In genomic region chr12:39365364-39366001, GRCh38 we compare ENCODE assay signal across 16 cellular contexts.
A peak's percentile ranks its signal among the peaks of the same experiment; 100 is the strongest.
DNase-seq lines count a peak whose midpoint lies in the region; ATAC-seq and TF ChIP-seq lines count a peak whose summit lies in the region.
"Had no signal": no experiment of that assay in that cellular context is flagged by ENCODE, and none has a peak within 500 bp of the region (broad histone marks: within the 10 kb centered on the region; RNA-seq: fewer than 3 reads in every experiment).

No MANE protein-coding gene starts in this region.

- intact Hi-C loops in left ventricle myocardium inferior (cut with micrococcal nuclease) = no loop called here
- intact Hi-C loops in thyroid gland (cut with DNase I) = no loop called here
- intact Hi-C loops in activated CD8-positive, alpha-beta T cell treated with anti-CD3 and anti-CD28 coated beads for 36 hours (cut with micrococcal nuclease) = no loop called here

- H3K27ac ChIP-seq in left ventricle myocardium inferior (replicated peaks) (no peak overlapping the region), right atrium auricular region (no peak overlapping the region), RWPE2 (ENCODE audit: poor library complexity, severe bottlenecking) (no peak overlapping the region), foreskin keratinocyte (no peak overlapping the region), thyroid gland (no peak overlapping the region), suprapubic skin (no peak overlapping the region)

- H3K27me3 ChIP-seq in left ventricle myocardium inferior (ENCODE audit: low read depth) (no peaks in the 10 kb centered on the region), right atrium auricular region (no peaks in the 10 kb centered on the region), RWPE2 (ENCODE audit: insufficient read depth, poor library complexity, severe bottlenecking) (no peaks in the 10 kb centered on the region), foreskin keratinocyte (no peaks in the 10 kb centered on the region), thyroid gland (no peaks in the 10 kb centered on the region), suprapubic skin (no peaks in the 10 kb centered on the region)

- H3K36me3 ChIP-seq in left ventricle myocardium inferior (peaks cover 33% of the 10 kb centered on the region), right atrium auricular region (peaks cover 14% of the 10 kb centered on the region), RWPE2 (ENCODE audit: low read depth) (peaks cover 28% of the 10 kb centered on the region), thyroid gland (no peaks in the 10 kb centered on the region), suprapubic skin (peaks cover 5% of the 10 kb centered on the region)

- CTCF ChIA-PET in activated CD8-positive, alpha-beta T cell treated with anti-CD3 and anti-CD28 coated beads for 36 hours (lab: Charles Lee) = interaction anchor here (1.5 to 1.6 kb wide), 2 partner anchors 78 to 625 kb away, joined by 4 read pairs; no protein-coding TSS in a partner anchor

- H3K27me3 Mint-ChIP-seq in activated CD8-positive, alpha-beta T cell treated with anti-CD3 and anti-CD28 coated beads for 36 hours = no peaks in the 10 kb centered on the region
- H3K27me3 Mint-ChIP-seq: T-helper 17 cell had no signal

- no peak for TF ChIP-seq EP300 in suprapubic skin (IDR thresholded peaks at IDR 0.05)

- no peak for ATAC-seq in RWPE2 (ENCODE audit: low read depth)
- ATAC-seq in foreskin keratinocyte = no peak
- no peak for ATAC-seq in activated CD8-positive, alpha-beta T cell treated with anti-CD3 and anti-CD28 coated beads for 36 hours
- ATAC-seq: T-helper 17 cell had no signal

- TF ChIP-seq CTCF in left ventricle myocardium inferior (IDR thresholded peaks at IDR 0.05; ENCODE audit: borderline replicate concordance) = peak; percentile 37
- TF ChIP-seq CTCF in right atrium auricular region (IDR thresholded peaks at IDR 0.05) = peak in 1 of 2 donors; percentile 44
- TF ChIP-seq CTCF in RWPE2 (IDR thresholded peaks at IDR 0.05; ENCODE audit: poor library complexity, severe bottlenecking) = peak; percentile 56
- peak; percentile 56 for TF ChIP-seq CTCF in foreskin keratinocyte (conservative IDR thresholded peaks at IDR 0.05)
- peak in 4 of 6 experiments; percentile 16 to 40 (median 24) for TF ChIP-seq CTCF in thyroid gland (IDR thresholded peaks at IDR 0.05)
- no peak for TF ChIP-seq CTCF in activated CD8-positive, alpha-beta T cell treated with anti-CD3 and anti-CD28 coated beads for 36 hours (IDR thresholded peaks at IDR 0.05)
- TF ChIP-seq CTCF in suprapubic skin (IDR thresholded peaks at IDR 0.05) = no peak

- H3K9me3 Mint-ChIP-seq in activated CD8-positive, alpha-beta T cell treated with anti-CD3 and anti-CD28 coated beads for 36 hours = no peaks in the 10 kb centered on the region

- no peak overlapping the region for H3K4me3 Mint-ChIP-seq in activated CD8-positive, alpha-beta T cell treated with anti-CD3 and anti-CD28 coated beads for 36 hours
- H3K4me3 Mint-ChIP-seq: T-helper 17 cell had no signal

- H3K4me3 ChIP-seq in left ventricle myocardium inferior = no peak overlapping the region
- no peak overlapping the region for H3K4me3 ChIP-seq in right atrium auricular region
- no peak overlapping the region for H3K4me3 ChIP-seq in RWPE2 (ENCODE audit: severe bottlenecking)
- H3K4me3 ChIP-seq in thyroid gland (replicated peaks in 1 of 3) = no peak overlapping the region
- no peak overlapping the region for H3K4me3 ChIP-seq in suprapubic skin
- H3K4me3 ChIP-seq: lung had no signal

- no peaks in the 10 kb centered on the region for H3K4me1 ChIP-seq in left ventricle myocardium inferior
- H3K4me1 ChIP-seq in right atrium auricular region = no peaks in the 10 kb centered on the region
- peaks cover 19% of the 10 kb centered on the region for H3K4me1 ChIP-seq in RWPE2 (ENCODE audit: insufficient read depth, poor library complexity, severe bottlenecking)
- peaks cover 9% of the 10 kb centered on the region for H3K4me1 ChIP-seq in foreskin keratinocyte
- no peaks in the 10 kb centered on the region for H3K4me1 ChIP-seq in thyroid gland
- no peaks in the 10 kb centered on the region for H3K4me1 ChIP-seq in suprapubic skin

- 96% methylated on average over 8 of the region's 8 CpGs for WGBS in thyroid gland, 2 donors
- 93% methylated on average over 8 of the region's 8 CpGs for WGBS in suprapubic skin

- peaks cover 20% of the 10 kb centered on the region for H3K36me3 Mint-ChIP-seq in activated CD8-positive, alpha-beta T cell treated with anti-CD3 and anti-CD28 coated beads for 36 hours (ENCODE audit: low read depth)

- POLR2A ChIA-PET in activated CD8-positive, alpha-beta T cell treated with anti-CD3 and anti-CD28 coated beads for 36 hours (lab: Charles Lee) = no interaction called here

- no peaks in the 10 kb centered on the region for H3K9me3 ChIP-seq in left ventricle myocardium inferior (replicated peaks)
- no peaks in the 10 kb centered on the region for H3K9me3 ChIP-seq in right atrium auricular region
- no peaks in the 10 kb centered on the region for H3K9me3 ChIP-seq in RWPE2 (ENCODE audit: severe bottlenecking)
- no peaks in the 10 kb centered on the region for H3K9me3 ChIP-seq in thyroid gland
- H3K9me3 ChIP-seq in suprapubic skin = no peaks in the 10 kb centered on the region

- no peak overlapping the region for H3K27ac Mint-ChIP-seq in activated CD8-positive, alpha-beta T cell treated with anti-CD3 and anti-CD28 coated beads for 36 hours
- H3K27ac Mint-ChIP-seq: T-helper 17 cell had no signal

- TF ChIP-seq POLR2A in thyroid gland (IDR thresholded peaks at IDR 0.05) (no peak), suprapubic skin (IDR thresholded peaks at IDR 0.05) (no peak)

- H3K4me1 Mint-ChIP-seq in activated CD8-positive, alpha-beta T cell treated with anti-CD3 and anti-CD28 coated beads for 36 hours (ENCODE audit: low read depth) = peaks cover 5% of the 10 kb centered on the region
- H3K4me1 Mint-ChIP-seq: T-helper 17 cell had no signal

- no peak for DNase-seq in left ventricle myocardium inferior
- DNase-seq in right atrium auricular region (ENCODE audit: low spot score) = no peak
- DNase-seq in RWPE2 (ENCODE audit: low spot score) = no peak
- no peak for DNase-seq in foreskin keratinocyte
- no peak for DNase-seq in thyroid gland
- no peak for DNase-seq in activated CD8-positive, alpha-beta T cell treated with anti-CD3 and anti-CD28 coated beads for 36 hours
- DNase-seq in NCI-H524 treated with DMSO at 0.1 percent for 48 hours (lab: John Stamatoyannopoulos, UW) = no peak
- DNase-seq in suprapubic skin (ENCODE audit: low spot score in 2 of 2) = no peak
- DNase-seq: activated CD4-positive, CD25-positive, alpha-beta regulatory T cell; activated CD8-positive, alpha-beta memory T cell treated with anti-CD3 and anti-CD28 coated beads, Interleukin-2, amount 50 U/mL, for 4 hours; activated gamma-delta T cell treated with Interleukin-2 at 50 U/mL for 16 hours; Calu3; NCI-H2029; stimulated activated naive CD4-positive, alpha-beta T cell treated with Interleukin-2 at 50 U/mL for 16 hours; T-helper 17 cell had no signal

Comparison
In these comparisons a context has a peak if more than half of its experiments do, and no peak if none do; other contexts are left out.
1. CTCF ChIP-seq: peak in left ventricle myocardium inferior (single experiment), RWPE2 (single experiment), foreskin keratinocyte (single experiment) and thyroid gland (4 of 6); none in activated CD8-positive, alpha-beta T cell treated with anti-CD3 and anti-CD28 coated beads for 36 hours (single experiment) and suprapubic skin (0 of 2).